25 cellular contexts compared by ENCODE assay signal in genomic region chr7:155758348-155758747, GRCh38. TPM values are rescaled to one million over a fixed set of nuclear protein-coding genes. Genes with fewer than 3 reads are reported as not detected.
"Had no signal": no experiment of that assay in that cellular context is flagged by ENCODE, and none has a peak within 500 bp of the region (broad histone marks: within the 10 kb centered on the region; RNA-seq: fewer than 3 reads in every experiment).

No MANE protein-coding gene starts in this region.

- H3K27ac Mint-ChIP-seq: activated T-helper 1 cell treated with anti-CD3 and anti-CD28 coated beads, Interleukin-12 subunit alpha, Interleukin-12 subunit beta, Interleukin-2, Interleukin-4 antibody, amounts not matched to agents 30 ng/mL and 10 ng/mL and 1 ng/mL, durations not matched to agents 14 hours and 24 hours and 36 hours; nephron progenitor cell had no signal

- H3K4me3 Mint-ChIP-seq: activated T-helper 1 cell treated with anti-CD3 and anti-CD28 coated beads, Interleukin-12 subunit alpha, Interleukin-12 subunit beta, Interleukin-2, Interleukin-4 antibody, amounts not matched to agents 30 ng/mL and 10 ng/mL and 1 ng/mL, durations not matched to agents 14 hours and 24 hours and 36 hours; nephron progenitor cell had no signal

- H3K4me3 ChIP-seq: breast epithelium, esophagus muscularis mucosa, prostate gland, right atrium auricular region, thyroid gland had no signal

- H3K9me3 Mint-ChIP-seq: activated T-helper 1 cell treated with anti-CD3 and anti-CD28 coated beads, Interleukin-12 subunit alpha, Interleukin-12 subunit beta, Interleukin-2, Interleukin-4 antibody, amounts not matched to agents 30 ng/mL and 10 ng/mL and 1 ng/mL, durations not matched to agents 14 hours and 24 hours and 36 hours had no signal

- ATAC-seq: activated CD4-positive, CD25-positive, alpha-beta regulatory T cell treated with anti-CD3 and anti-CD28 coated beads, Interleukin-2, amount 50 U/mL, for 24 hours; left lobe of liver; SK-N-SH treated with all-trans-retinoic acid at 6 μM for 48 hours had no signal

- DNase-seq: activated CD4-positive, alpha-beta T cell treated with anti-CD3 and anti-CD28 coated beads, Interleukin-2, amount 50 U/mL, for 1 hour; activated naive CD4-positive, alpha-beta T cell treated with Interleukin-2 at 50 U/mL for 16 hours; cerebellar nuclear complex; effector CD4-positive, alpha-beta T cell; hypothalamus; kidney; nephron progenitor cell; stimulated activated CD4-positive, alpha-beta T cell treated with anti-CD3 and anti-CD28 coated beads, Interleukin-2, amount 100 ng/mL, for 24 hours; stimulated activated naive CD4-positive, alpha-beta T cell treated with Interleukin-2 at 50 U/mL for 16 hours; T-helper 1 cell; T-helper 9 cell; thyroid gland had no signal

RNA-seq across cellular contexts. Expression of gene SHH, which starts 53.9 kb away (rescaled TPM):
- total RNA-seq: activated CD8-positive, alpha-beta memory T cell treated with anti-CD3 and anti-CD28 coated beads for 36 hours; activated T-helper 1 cell treated with anti-CD3 and anti-CD28 coated beads, Interleukin-12 subunit alpha, Interleukin-12 subunit beta, Interleukin-2, Interleukin-4 antibody, amounts not matched to agents 30 ng/mL and 10 ng/mL and 1 ng/mL, durations not matched to agents 14 hours and 24 hours and 36 hours; breast epithelium; endothelial cell of umbilical vein; esophagus muscularis mucosa; omental fat pad; right atrium auricular region; skeletal muscle tissue; subcutaneous adipose tissue; thyroid gland had no signal
